Comparison of ENCODE assay signal across 10 cellular contexts in the genomic region with DNA sequence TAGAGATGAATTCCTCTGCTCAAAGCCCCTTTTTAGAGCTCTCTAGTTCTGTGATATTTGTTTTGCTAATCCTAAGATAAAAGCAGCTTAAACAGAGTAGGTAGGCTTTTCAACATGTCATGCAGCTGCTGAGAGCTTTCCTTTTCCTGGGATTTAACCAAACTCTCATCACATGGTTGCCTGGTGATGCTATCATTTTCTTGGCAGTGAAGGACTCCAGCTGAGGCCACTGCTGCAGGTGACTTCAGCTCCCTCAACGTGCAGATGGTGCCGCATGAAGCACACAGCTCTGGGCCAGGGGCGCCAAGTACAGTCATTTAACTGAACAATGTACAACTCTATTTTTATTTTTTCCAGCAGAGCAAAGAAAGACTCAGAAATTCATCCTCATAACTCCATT. TPM values are rescaled to one million over a fixed set of nuclear protein-coding genes. Genes with fewer than 3 reads are reported as not detected.
DNase-seq lines count a peak whose midpoint lies in the region; ATAC-seq lines count a peak whose summit lies in the region.
"Had no signal": no experiment of that assay in that cellular context is flagged by ENCODE, and none has a peak within 500 bp of the region (broad histone marks: within the 10 kb centered on the region; RNA-seq: fewer than 3 reads in every experiment).

No MANE protein-coding gene starts in this region.

- peaks cover 9% of the 10 kb centered on the region for H3K4me1 Mint-ChIP-seq in activated CD4-positive, alpha-beta T cell treated with anti-CD3 and anti-CD28 coated beads, Interleukin-2, amount 10 ng/mL, durations not matched to agents 24 days and 14 days
- H3K4me1 Mint-ChIP-seq in immature natural killer cell: peaks cover 22 to 25% of the 10 kb centered on the region in 2 donors
- no peaks in the 10 kb centered on the region for H3K4me1 Mint-ChIP-seq in stimulated activated memory B cell treated with anti-CD40 and anti-IgM and Interleukin-4, amounts not matched to agents 10 μg/mL and 1 μg/mL and 100 μg/mL, for 72 hours

- H3K4me3 Mint-ChIP-seq in activated CD4-positive, alpha-beta T cell treated with anti-CD3 and anti-CD28 coated beads, Interleukin-2, amount 10 ng/mL, durations not matched to agents 24 days and 14 days: no peak overlapping the region
- H3K4me3 Mint-ChIP-seq in immature natural killer cell: no peak overlapping the region
- no peak overlapping the region for H3K4me3 Mint-ChIP-seq in stimulated activated memory B cell treated with anti-CD40 and anti-IgM and Interleukin-4, amounts not matched to agents 10 μg/mL and 1 μg/mL and 100 μg/mL, for 72 hours

- no peak for ATAC-seq in stimulated activated memory B cell treated with anti-CD40 and anti-IgM and Interleukin-4, amounts not matched to agents 10 μg/mL and 1 μg/mL and 100 μg/mL, for 72 hours
- no peak for ATAC-seq in GM18861 (IDR thresholded peaks at IDR 0.05; ENCODE audit: unreplicated experiment)

- peak overlapping the region; percentile 59 for H3K27ac Mint-ChIP-seq in activated CD4-positive, alpha-beta T cell treated with anti-CD3 and anti-CD28 coated beads, Interleukin-2, amount 10 ng/mL, durations not matched to agents 24 days and 14 days
- H3K27ac Mint-ChIP-seq in immature natural killer cell: peak overlapping the region; percentile 42 to 85 (median 68)
- H3K27ac Mint-ChIP-seq in stimulated activated memory B cell treated with anti-CD40 and anti-IgM and Interleukin-4, amounts not matched to agents 10 μg/mL and 1 μg/mL and 100 μg/mL, for 72 hours: peak overlapping the region; percentile 39

- DNase-seq in activated CD4-positive, alpha-beta T cell treated with anti-CD3 and anti-CD28 coated beads, Interleukin-2, amount 10 ng/mL, durations not matched to agents 24 days and 14 days: no peak
- DNase-seq in activated CD4-positive, alpha-beta T cell treated with anti-CD3 and anti-CD28 coated beads, Interleukin-2, amount 50 U/mL, for 1 hour: no peak
- DNase-seq in NCI-H446 treated with DMSO at 0.1 percent for 48 hours (lab: John Stamatoyannopoulos, UW) (peak; percentile 42), immature natural killer cell (no peak), activated gamma-delta T cell (lab: John Stamatoyannopoulos, UW) (no peak), HuH-7.5 (ENCODE audit: low spot score) (no peak)
- DNase-seq: colonic mucosa, mesendoderm had no signal

- H3K9me3 Mint-ChIP-seq in activated CD4-positive, alpha-beta T cell treated with anti-CD3 and anti-CD28 coated beads, Interleukin-2, amount 10 ng/mL, durations not matched to agents 24 days and 14 days: no peaks in the 10 kb centered on the region
- H3K9me3 Mint-ChIP-seq in immature natural killer cell: no peaks in the 10 kb centered on the region
- no peaks in the 10 kb centered on the region for H3K9me3 Mint-ChIP-seq in stimulated activated memory B cell treated with anti-CD40 and anti-IgM and Interleukin-4, amounts not matched to agents 10 μg/mL and 1 μg/mL and 100 μg/mL, for 72 hours

- H3K36me3 Mint-ChIP-seq in activated CD4-positive, alpha-beta T cell treated with anti-CD3 and anti-CD28 coated beads, Interleukin-2, amount 10 ng/mL, durations not matched to agents 24 days and 14 days (ENCODE audit: low read depth): peaks cover 49% of the 10 kb centered on the region
- H3K36me3 Mint-ChIP-seq in immature natural killer cell: peaks cover 21 to 48% (median 28%) of the 10 kb centered on the region in 3 donors
- peaks cover 65% of the 10 kb centered on the region for H3K36me3 Mint-ChIP-seq in stimulated activated memory B cell treated with anti-CD40 and anti-IgM and Interleukin-4, amounts not matched to agents 10 μg/mL and 1 μg/mL and 100 μg/mL, for 72 hours

- intact Hi-C loops in activated CD4-positive, alpha-beta T cell treated with anti-CD3 and anti-CD28 coated beads, Interleukin-2, amount 10 ng/mL, durations not matched to agents 24 days and 14 days (cut with micrococcal nuclease): no loop called here

- H3K27me3 Mint-ChIP-seq in activated CD4-positive, alpha-beta T cell treated with anti-CD3 and anti-CD28 coated beads, Interleukin-2, amount 10 ng/mL, durations not matched to agents 24 days and 14 days: no peaks in the 10 kb centered on the region
- peaks cover 2 to 20% (median 14%) of the 10 kb centered on the region in 3 donors for H3K27me3 Mint-ChIP-seq in immature natural killer cell (ENCODE audit: low read depth in 3 of 3)
- no peaks in the 10 kb centered on the region for H3K27me3 Mint-ChIP-seq in stimulated activated memory B cell treated with anti-CD40 and anti-IgM and Interleukin-4, amounts not matched to agents 10 μg/mL and 1 μg/mL and 100 μg/mL, for 72 hours

RNA-seq across cellular contexts. Expression of a gene that starts 42.2 kb away (rescaled TPM):
- total RNA-seq in activated CD4-positive, alpha-beta T cell treated with anti-CD3 and anti-CD28 coated beads, Interleukin-2, amount 10 ng/mL, durations not matched to agents 24 days and 14 days: 48.6 and 50.7 TPM in 2 replicates
- polyA plus RNA-seq in immature natural killer cell: 10 to 100 TPM in 1 of 3 donors, 1 to 10 TPM in 2; 3.9 to 16.4 (median 9.7) TPM

RNA-seq across cellular contexts. Expression of a gene that starts 49.5 kb away (rescaled TPM):
- 167 and 176 TPM in 2 replicates for total RNA-seq in activated CD4-positive, alpha-beta T cell treated with anti-CD3 and anti-CD28 coated beads, Interleukin-2, amount 10 ng/mL, durations not matched to agents 24 days and 14 days
- 10 to 100 TPM; 34.4 to 48.9 (median 45.9) TPM for polyA plus RNA-seq in immature natural killer cell
